1 cellular context compared by ENCODE assay signal in genomic region chr16:4529085-4530060, GRCh38.
TF ChIP-seq lines count a peak whose summit lies in the region.

No MANE protein-coding gene starts in this region.

TF ChIP-seq in HEK293, 187 proteins besides CTCF, POLR2A, EP300 and RAD21 (continued from another document):
- TF ChIP-seq ZNF530 (tag by site-specific recombination; IDR thresholded peaks at IDR 0.05; ENCODE audit: low read depth) = no peak
- peak; percentile 40; the same call in 1 of the 2 replicates for TF ChIP-seq ZNF394 (tag by site-specific recombination; IDR thresholded peaks at IDR 0.05; ENCODE audit: borderline replicate concordance)
- peak; percentile 82 for TF ChIP-seq ZNF600 (tag by site-specific recombination; IDR thresholded peaks at IDR 0.05)
- TF ChIP-seq, protein P1, sequence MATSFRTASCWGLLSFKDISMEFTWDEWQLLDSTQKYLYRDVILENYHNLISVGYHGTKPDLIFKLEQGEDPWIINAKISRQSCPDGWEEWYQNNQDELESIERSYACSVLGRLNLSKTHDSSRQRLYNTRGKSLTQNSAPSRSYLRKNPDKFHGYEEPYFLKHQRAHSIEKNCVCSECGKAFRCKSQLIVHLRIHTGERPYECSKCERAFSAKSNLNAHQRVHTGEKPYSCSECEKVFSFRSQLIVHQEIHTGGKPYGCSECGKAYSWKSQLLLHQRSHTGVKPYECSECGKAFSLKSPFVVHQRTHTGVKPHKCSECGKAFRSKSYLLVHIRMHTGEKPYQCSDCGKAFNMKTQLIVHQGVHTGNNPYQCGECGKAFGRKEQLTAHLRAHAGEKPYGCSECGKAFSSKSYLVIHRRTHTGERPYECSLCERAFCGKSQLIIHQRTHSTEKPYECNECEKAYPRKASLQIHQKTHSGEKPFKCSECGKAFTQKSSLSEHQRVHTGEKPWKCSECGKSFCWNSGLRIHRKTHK (tag by site-specific recombination; IDR thresholded peaks at IDR 0.05) = no peak
- no peak for TF ChIP-seq ZNF658 (tag by site-specific recombination; IDR thresholded peaks at IDR 0.05)
- TF ChIP-seq ZNF776 (tag by site-specific recombination; IDR thresholded peaks at IDR 0.05; ENCODE audit: borderline replicate concordance) = no peak
- no peak for TF ChIP-seq ZNF660 (tag by site-specific recombination; IDR thresholded peaks at IDR 0.05)
- TF ChIP-seq TCF7L2 (IDR thresholded peaks at IDR 0.05; ENCODE audit: borderline replicate concordance, low read depth, low read length) = no peak
- TF ChIP-seq ZNF169 (tag by site-specific recombination; IDR thresholded peaks at IDR 0.05) = no peak
- no peak for TF ChIP-seq ZNF433 (tag by site-specific recombination; IDR thresholded peaks at IDR 0.05; ENCODE audit: low read depth)
- no peak for TF ChIP-seq ZNF335 (tag by site-specific recombination; conservative IDR thresholded peaks at IDR 0.05)
- TF ChIP-seq, protein P2, sequence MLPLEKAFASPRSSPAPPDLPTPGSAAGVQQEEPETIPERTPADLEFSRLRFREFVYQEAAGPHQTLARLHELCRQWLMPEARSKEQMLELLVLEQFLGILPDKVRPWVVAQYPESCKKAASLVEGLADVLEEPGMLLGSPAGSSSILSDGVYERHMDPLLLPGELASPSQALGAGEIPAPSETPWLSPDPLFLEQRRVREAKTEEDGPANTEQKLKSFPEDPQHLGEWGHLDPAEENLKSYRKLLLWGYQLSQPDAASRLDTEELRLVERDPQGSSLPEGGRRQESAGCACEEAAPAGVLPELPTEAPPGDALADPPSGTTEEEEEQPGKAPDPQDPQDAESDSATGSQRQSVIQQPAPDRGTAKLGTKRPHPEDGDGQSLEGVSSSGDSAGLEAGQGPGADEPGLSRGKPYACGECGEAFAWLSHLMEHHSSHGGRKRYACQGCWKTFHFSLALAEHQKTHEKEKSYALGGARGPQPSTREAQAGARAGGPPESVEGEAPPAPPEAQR (tag by site-specific recombination; IDR thresholded peaks at IDR 0.05) = no peak
- no peak for TF ChIP-seq OSR2 (tag by site-specific recombination; IDR thresholded peaks at IDR 0.05)
- no peak for TF ChIP-seq ZNF302 (tag by site-specific recombination; IDR thresholded peaks at IDR 0.05; ENCODE audit: low read depth)
- TF ChIP-seq ZFP69B (tag by site-specific recombination; IDR thresholded peaks at IDR 0.05) = no peak
- no peak for TF ChIP-seq ZNF704 (tag by site-specific recombination; IDR thresholded peaks at IDR 0.05)
- TF ChIP-seq ZIC2 (tag by site-specific recombination; IDR thresholded peaks at IDR 0.05) = peak; percentile 99
- no peak for TF ChIP-seq ZNF501 (tag by site-specific recombination; IDR thresholded peaks at IDR 0.05)
- TF ChIP-seq, protein P3, sequence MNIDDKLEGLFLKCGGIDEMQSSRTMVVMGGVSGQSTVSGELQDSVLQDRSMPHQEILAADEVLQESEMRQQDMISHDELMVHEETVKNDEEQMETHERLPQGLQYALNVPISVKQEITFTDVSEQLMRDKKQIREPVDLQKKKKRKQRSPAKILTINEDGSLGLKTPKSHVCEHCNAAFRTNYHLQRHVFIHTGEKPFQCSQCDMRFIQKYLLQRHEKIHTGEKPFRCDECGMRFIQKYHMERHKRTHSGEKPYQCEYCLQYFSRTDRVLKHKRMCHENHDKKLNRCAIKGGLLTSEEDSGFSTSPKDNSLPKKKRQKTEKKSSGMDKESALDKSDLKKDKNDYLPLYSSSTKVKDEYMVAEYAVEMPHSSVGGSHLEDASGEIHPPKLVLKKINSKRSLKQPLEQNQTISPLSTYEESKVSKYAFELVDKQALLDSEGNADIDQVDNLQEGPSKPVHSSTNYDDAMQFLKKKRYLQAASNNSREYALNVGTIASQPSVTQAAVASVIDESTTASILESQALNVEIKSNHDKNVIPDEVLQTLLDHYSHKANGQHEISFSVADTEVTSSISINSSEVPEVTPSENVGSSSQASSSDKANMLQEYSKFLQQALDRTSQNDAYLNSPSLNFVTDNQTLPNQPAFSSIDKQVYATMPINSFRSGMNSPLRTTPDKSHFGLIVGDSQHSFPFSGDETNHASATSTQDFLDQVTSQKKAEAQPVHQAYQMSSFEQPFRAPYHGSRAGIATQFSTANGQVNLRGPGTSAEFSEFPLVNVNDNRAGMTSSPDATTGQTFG (tag by site-specific recombination; IDR thresholded peaks at IDR 0.05; ENCODE audit: borderline replicate concordance) = no peak
- no peak for TF ChIP-seq SALL2 (tag by site-specific recombination; IDR thresholded peaks at IDR 0.05; ENCODE audit: borderline replicate concordance)
- no peak for TF ChIP-seq ZNF510 (tag by site-specific recombination; IDR thresholded peaks at IDR 0.05; ENCODE audit: insufficient replicate concordance)
- no peak for TF ChIP-seq ZNF23 (tag by site-specific recombination; IDR thresholded peaks at IDR 0.05; ENCODE audit: borderline replicate concordance)
- TF ChIP-seq, protein P4, sequence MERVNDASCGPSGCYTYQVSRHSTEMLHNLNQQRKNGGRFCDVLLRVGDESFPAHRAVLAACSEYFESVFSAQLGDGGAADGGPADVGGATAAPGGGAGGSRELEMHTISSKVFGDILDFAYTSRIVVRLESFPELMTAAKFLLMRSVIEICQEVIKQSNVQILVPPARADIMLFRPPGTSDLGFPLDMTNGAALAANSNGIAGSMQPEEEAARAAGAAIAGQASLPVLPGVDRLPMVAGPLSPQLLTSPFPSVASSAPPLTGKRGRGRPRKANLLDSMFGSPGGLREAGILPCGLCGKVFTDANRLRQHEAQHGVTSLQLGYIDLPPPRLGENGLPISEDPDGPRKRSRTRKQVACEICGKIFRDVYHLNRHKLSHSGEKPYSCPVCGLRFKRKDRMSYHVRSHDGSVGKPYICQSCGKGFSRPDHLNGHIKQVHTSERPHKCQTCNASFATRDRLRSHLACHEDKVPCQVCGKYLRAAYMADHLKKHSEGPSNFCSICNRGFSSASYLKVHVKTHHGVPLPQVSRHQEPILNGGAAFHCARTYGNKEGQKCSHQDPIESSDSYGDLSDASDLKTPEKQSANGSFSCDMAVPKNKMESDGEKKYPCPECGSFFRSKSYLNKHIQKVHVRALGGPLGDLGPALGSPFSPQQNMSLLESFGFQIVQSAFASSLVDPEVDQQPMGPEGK (tag by site-specific recombination; IDR thresholded peaks at IDR 0.05) = peak; percentile 24; the same call in 1 of the 2 replicates
- TF ChIP-seq ZNF133 (tag by site-specific recombination; IDR thresholded peaks at IDR 0.05) = no peak
- no peak for TF ChIP-seq GLI4 (tag by site-specific recombination; IDR thresholded peaks at IDR 0.05)
- no peak for TF ChIP-seq YY2 (tag by site-specific recombination; IDR thresholded peaks at IDR 0.05)
- no peak for TF ChIP-seq ZNF223 (tag by site-specific recombination; IDR thresholded peaks at IDR 0.05)
- TF ChIP-seq ZNF132 (tag by site-specific recombination; IDR thresholded peaks at IDR 0.05; ENCODE audit: borderline replicate concordance) = no peak
- TF ChIP-seq ZNF488 (tag by site-specific recombination; IDR thresholded peaks at IDR 0.05) = no peak
- no peak for TF ChIP-seq MYNN (tag by site-specific recombination; IDR thresholded peaks at IDR 0.05; ENCODE audit: borderline replicate concordance)
- TF ChIP-seq SP2 (tag by site-specific recombination; IDR thresholded peaks at IDR 0.05) = no peak
- TF ChIP-seq GLIS2 (tag by site-specific recombination; IDR thresholded peaks at IDR 0.05) = 0 out of 2 replicates have a peak, but pooled peaks have one; percentile 24
TF ChIP-seq in HEK293: peak in this region for 13.
